ENCODE assay signal across 1 cellular context in the genomic region with DNA sequence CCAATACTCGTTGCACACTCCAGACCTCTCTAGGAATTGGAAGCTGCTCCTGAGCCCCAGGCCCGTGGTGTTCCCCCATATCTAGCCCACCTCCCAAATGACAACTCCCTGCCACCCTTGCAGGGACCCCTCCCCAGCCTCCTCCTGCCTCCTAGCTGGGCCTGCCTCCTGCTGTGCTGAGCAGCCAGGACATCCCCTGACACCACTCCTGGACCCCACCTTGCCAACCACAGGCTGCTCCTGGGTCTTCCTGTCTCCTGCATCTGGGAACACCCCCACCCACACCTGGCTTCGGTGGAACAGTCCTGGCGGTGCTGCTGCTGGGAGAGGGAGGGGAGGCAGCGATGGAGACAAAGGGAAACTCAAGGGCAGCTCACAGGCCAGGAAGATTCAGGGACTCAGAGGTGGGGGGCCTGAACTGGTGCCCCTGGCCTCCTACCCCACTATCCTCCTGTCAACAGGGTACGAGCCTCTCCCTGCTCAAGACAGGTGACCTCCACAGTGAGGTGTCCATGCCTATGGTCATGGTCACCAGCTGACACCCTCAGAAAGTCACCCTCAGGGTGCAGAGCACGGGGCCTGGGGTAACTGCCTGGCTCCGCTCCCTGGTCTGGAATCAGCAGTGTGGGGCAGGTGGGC.
TF ChIP-seq lines count a peak whose summit lies in the region.

No MANE protein-coding gene starts in this region.

TF ChIP-seq in H1, 55 proteins besides CTCF, POLR2A, EP300 and RAD21:
- TF ChIP-seq JUN (IDR thresholded peaks at IDR 0.05; ENCODE audit: low read depth, low read length) (no peak), YY1 (IDR thresholded peaks at IDR 0.05; ENCODE audit: low read depth, low read length) (no peak), TCF12 (IDR thresholded peaks at IDR 0.05; ENCODE audit: low read depth, low read length) (no peak), JUND (IDR thresholded peaks at IDR 0.05; ENCODE audit: low read length) (no peak), TAF1 (IDR thresholded peaks at IDR 0.05; ENCODE audit: low read depth, low read length) (no peak), CBX5 (IDR thresholded peaks at IDR 0.05; ENCODE audit: low read depth, low read length) (no peak), KDM1A (IDR thresholded peaks at IDR 0.05; ENCODE audit: borderline replicate concordance, low read length) (no peak)
TF ChIP-seq in H1: peak in this region for 0.
